In the genomic region with DNA sequence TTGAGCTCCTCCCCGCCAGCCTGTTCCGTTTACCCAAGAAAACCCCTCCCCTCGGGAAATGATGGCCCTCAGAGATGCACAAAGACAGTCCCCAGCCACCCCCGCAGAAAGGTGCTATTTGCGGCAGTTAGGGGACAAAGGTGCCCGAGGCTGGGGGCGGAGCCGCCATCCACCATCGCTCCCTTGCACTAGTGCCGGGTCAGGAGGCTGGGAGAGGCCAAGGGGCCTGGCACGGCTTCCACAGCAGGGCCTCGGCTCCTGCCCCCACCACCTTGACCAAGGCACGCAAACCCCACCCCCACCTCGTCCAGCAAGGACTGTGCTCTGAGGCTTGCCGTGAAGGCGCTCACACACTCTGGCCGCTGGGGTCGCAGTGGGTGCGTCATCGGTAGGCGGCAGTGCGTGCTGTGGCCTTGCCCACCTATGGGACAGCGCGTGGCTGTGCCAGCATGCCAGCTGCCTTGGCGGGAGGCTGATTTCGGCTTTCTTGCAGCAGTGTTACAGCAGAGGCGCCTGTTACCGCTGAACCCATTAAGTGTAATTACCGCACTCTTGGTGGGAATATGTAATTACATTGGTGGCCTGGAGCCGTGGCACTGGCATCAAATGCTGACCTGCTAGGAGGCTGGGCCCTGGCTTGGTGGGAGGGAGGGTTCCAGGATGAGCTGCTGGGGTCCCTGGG, we compare ENCODE assay signal across 13 cellular contexts. TPM values are rescaled to one million over a fixed set of nuclear protein-coding genes. Genes with fewer than 3 reads are reported as not detected.
A peak's percentile ranks its signal among the peaks of the same experiment; 100 is the strongest.
DNase-seq lines count a peak whose midpoint lies in the region; ATAC-seq and TF ChIP-seq lines count a peak whose summit lies in the region.
"Had no signal": no experiment of that assay in that cellular context is flagged by ENCODE, and none has a peak within 500 bp of the region (broad histone marks: within the 10 kb centered on the region; RNA-seq: fewer than 3 reads in every experiment).

No MANE protein-coding gene starts in this region.

- ATAC-seq in GM21381 (IDR thresholded peaks at IDR 0.05; ENCODE audit: unreplicated experiment) = no peak
- ATAC-seq in GM21529 (IDR thresholded peaks at IDR 0.05; ENCODE audit: unreplicated experiment) = no peak
- ATAC-seq in HG02678 (IDR thresholded peaks at IDR 0.05; ENCODE audit: unreplicated experiment) = no peak
- no peak for ATAC-seq in HG02981 (IDR thresholded peaks at IDR 0.05; ENCODE audit: unreplicated experiment)

- H3K4me1 ChIP-seq in BE2C (peaks cover 5% of the 10 kb centered on the region), Karpas-422 (ENCODE audit: low read length) (peaks cover 8% of the 10 kb centered on the region)
- H3K4me1 ChIP-seq: HAP-1, SJSA1 had no signal

- no peaks in the 10 kb centered on the region for H3K36me3 ChIP-seq in BE2C
- no peaks in the 10 kb centered on the region for H3K36me3 ChIP-seq in Karpas-422 (ENCODE audit: insufficient read depth, low read length)
- H3K36me3 ChIP-seq: HAP-1, ovary, SJSA1 had no signal

- H3K27me3 ChIP-seq in BE2C (no peaks in the 10 kb centered on the region), Karpas-422 (ENCODE audit: low read length) (no peaks in the 10 kb centered on the region)
- H3K27me3 ChIP-seq: ovary had no signal

- no peaks in the 10 kb centered on the region for H3K79me2 ChIP-seq in Karpas-422 (ENCODE audit: low read length)

- H4K20me1 ChIP-seq in Karpas-422 (ENCODE audit: insufficient read depth, low read depth, low read length) = no peaks in the 10 kb centered on the region

- peak overlapping the region; percentile 36 for H3K4me2 ChIP-seq in Karpas-422 (ENCODE audit: low read depth, low read length, poor library complexity, severe bottlenecking)

- H3K9me3 ChIP-seq in BE2C (no peaks in the 10 kb centered on the region), Karpas-422 (ENCODE audit: low read length) (no peaks in the 10 kb centered on the region)
- H3K9me3 ChIP-seq: HAP-1, ovary, SJSA1 had no signal

- no peaks in the 10 kb centered on the region for H3K9me2 ChIP-seq in Karpas-422 (replicated peaks; ENCODE audit: insufficient read depth, low read length)

- no peak overlapping the region for H3K27ac ChIP-seq in Karpas-422 (ENCODE audit: low read length)
- H3K27ac ChIP-seq: SJSA1 had no signal

- peak; percentile 34 for TF ChIP-seq CTCF in BE2C (IDR thresholded peaks at IDR 0.05; ENCODE audit: low read depth, low read length)

- peak overlapping the region; percentile 37 for H3K4me3 ChIP-seq in BE2C (ENCODE audit: low read depth, low read length)
- H3K4me3 ChIP-seq in Karpas-422 (ENCODE audit: low read length) = peak overlapping the region; percentile 51; the same call in 1 of the 2 replicates
- H3K4me3 ChIP-seq: HAP-1, ovary, SJSA1 had no signal

- no peak overlapping the region for H2AFZ ChIP-seq in Karpas-422 (ENCODE audit: low read length)

- DNase-seq in BE2C = peak; percentile 81
- peak; percentile 73 for DNase-seq in Karpas-422
- DNase-seq in NCI-H524 (lab: John Stamatoyannopoulos, UW) = peak; percentile 46 to 72
- DNase-seq in kidney tubule cell (ENCODE audit: low spot score) = peak; percentile 39
- DNase-seq: NCI-H526 treated with DMSO at 0.1 percent for 48 hours; ovary; stimulated activated CD8-positive, alpha-beta memory T cell treated with anti-CD3 and anti-CD28 coated beads, Interleukin-4, amount 100 ng/mL, for 48 hours had no signal

- H3K9ac ChIP-seq in Karpas-422 (ENCODE audit: low read length) = peak overlapping the region; percentile 46

RNA-seq across cellular contexts. Expression of a gene that starts 31.8 kb away (rescaled TPM):
- polyA plus RNA-seq in BE2C (2012; ENCODE audit: insufficient read depth, insufficient read length, low read depth) = not detected
- not detected in 2 replicates for total RNA-seq in Karpas-422 (2014; rRNA removed; shearing (Covaris generic); ENCODE audit: low replicate concordance)
- total RNA-seq: SJSA1 had no signal

RNA-seq across cellular contexts. Expression of a gene that starts 36.7 kb away (rescaled TPM):
- polyA plus RNA-seq in BE2C (2012; ENCODE audit: insufficient read depth, insufficient read length, low read depth) = not detected
- total RNA-seq in Karpas-422 (2014; rRNA removed; shearing (Covaris generic); ENCODE audit: low replicate concordance) = not detected in 2 replicates
- total RNA-seq: SJSA1 had no signal

RNA-seq across cellular contexts. Expression of a gene that starts 40.4 kb away (rescaled TPM):
- 3.6 TPM for polyA plus RNA-seq in BE2C (2012; ENCODE audit: insufficient read depth, insufficient read length, low read depth)
- not detected in 2 replicates for total RNA-seq in Karpas-422 (2014; rRNA removed; shearing (Covaris generic); ENCODE audit: low replicate concordance)
- total RNA-seq: SJSA1 had no signal

RNA-seq across cellular contexts. Expression of a gene that starts 47.2 kb away (rescaled TPM):
- not detected for polyA plus RNA-seq in BE2C (2012; ENCODE audit: insufficient read depth, insufficient read length, low read depth)
- total RNA-seq in Karpas-422 (2014; rRNA removed; shearing (Covaris generic); ENCODE audit: low replicate concordance) = not detected in 2 replicates
- total RNA-seq: SJSA1 had no signal
